ENCODE assay signal across 35 cellular contexts in genomic region chr19:32173836-32174235, GRCh38.
"Had no signal": no experiment of that assay in that cellular context is flagged by ENCODE, and none has a peak within 500 bp of the region (broad histone marks: within the 10 kb centered on the region; RNA-seq: fewer than 3 reads in every experiment).

No MANE protein-coding gene starts in this region.

- ATAC-seq: activated CD8-positive, alpha-beta T cell treated with anti-CD3 and anti-CD28 coated beads for 36 hours; activated naive CD4-positive, alpha-beta T cell treated with anti-CD3 and anti-CD28 coated beads, Interleukin-2, amount 50 U/mL, for 72 hours; body of pancreas; PC-3; Right ventricle myocardium inferior had no signal

- H3K4me3 ChIP-seq: adrenal gland, body of pancreas, breast epithelium, Peyer's patch had no signal

- H3K27ac Mint-ChIP-seq: activated B cell treated with CpG ODN at 0.5 μM for 24 hours; activated CD8-positive, alpha-beta T cell treated with anti-CD3 and anti-CD28 coated beads for 36 hours; activated naive CD4-positive, alpha-beta T cell treated with anti-CD3 and anti-CD28 coated beads for 36 hours; activated naive CD4-positive, alpha-beta T cell treated with anti-CD3 and anti-CD28 coated beads, Interleukin-2, amount 50 U/mL, for 72 hours; activated T-cell treated with anti-CD3 and anti-CD28 coated beads, Interleukin-2, amount 50 U/mL, for 24 hours; activated T-helper 1 cell treated with anti-CD3 and anti-CD28 coated beads, Interleukin-12 subunit alpha, Interleukin-12 subunit beta, Interleukin-2, Interleukin-4 antibody, amounts not matched to agents 30 ng/mL and 10 ng/mL and 1 ng/mL, durations not matched to agents 14 hours and 24 hours and 36 hours had no signal

- H3K4me1 Mint-ChIP-seq: activated B cell treated with CpG ODN at 0.5 μM for 24 hours had no signal

- H3K27me3 Mint-ChIP-seq: activated B cell treated with CpG ODN at 0.5 μM for 24 hours; activated T-cell treated with anti-CD3 and anti-CD28 coated beads, Interleukin-2, amount 50 U/mL, for 24 hours had no signal

- H3K9me3 Mint-ChIP-seq: activated CD8-positive, alpha-beta T cell treated with anti-CD3 and anti-CD28 coated beads for 36 hours; activated naive CD4-positive, alpha-beta T cell treated with anti-CD3 and anti-CD28 coated beads, Interleukin-2, amount 50 U/mL, for 72 hours; activated T-cell treated with anti-CD3 and anti-CD28 coated beads, Interleukin-2, amount 50 U/mL, for 24 hours; activated T-helper 1 cell treated with anti-CD3 and anti-CD28 coated beads, Interleukin-12 subunit alpha, Interleukin-12 subunit beta, Interleukin-2, Interleukin-4 antibody, amounts not matched to agents 30 ng/mL and 10 ng/mL and 1 ng/mL, durations not matched to agents 14 hours and 24 hours and 36 hours had no signal

- DNase-seq: activated B cell treated with CpG ODN at 0.5 μM for 24 hours; activated CD4-positive, alpha-beta T cell treated with anti-CD3 and anti-CD28 coated beads for 4 hours; activated CD4-positive, CD25-positive, alpha-beta regulatory T cell treated with anti-CD3 and anti-CD28 coated beads, Interleukin-2, amount 50 U/mL, for 72 hours; activated CD8-positive, alpha-beta T cell treated with anti-CD3 and anti-CD28 coated beads for 36 hours; activated gamma-delta T cell treated with Interleukin-2 at 50 U/mL for 16 hours; activated naive CD4-positive, alpha-beta T cell treated with anti-CD3 and anti-CD28 coated beads for 36 hours; activated T-cell treated with anti-CD3 and anti-CD28 coated beads, Interleukin-2, amount 50 U/mL, for 24 hours; body of pancreas; Karpas-422; KBM-7; NCI-H1048; NCI-H1105 treated with DMSO at 0.1 percent for 48 hours; NCI-H1436; NCI-H1694 treated with DMSO at 0.1 percent for 48 hours; NCI-H2029; NCI-H2107; NCI-H2171; NCI-H510A; NCI-H526; NCI-H748 treated with DMSO at 0.1 percent for 48 hours; NK-92 treated with Interleukin-12 subunit alpha and Interleukin-12 subunit beta, amount 100 ng/mL, for 24 hours; PC-3; Peyer's patch; SIG-M5; SW 1271; T-helper 1 cell; T-helper 2 cell; T-helper 9 cell had no signal

- H3K27ac ChIP-seq: adrenal gland, body of pancreas, breast epithelium, Peyer's patch, RWPE1, VCaP had no signal

- H3K36me3 Mint-ChIP-seq: activated naive CD4-positive, alpha-beta T cell treated with anti-CD3 and anti-CD28 coated beads, Interleukin-2, amount 50 U/mL, for 72 hours had no signal

- H3K4me3 Mint-ChIP-seq: activated B cell treated with CpG ODN at 0.5 μM for 24 hours; activated CD8-positive, alpha-beta T cell treated with anti-CD3 and anti-CD28 coated beads for 36 hours; activated naive CD4-positive, alpha-beta T cell treated with anti-CD3 and anti-CD28 coated beads for 36 hours; activated T-cell treated with anti-CD3 and anti-CD28 coated beads, Interleukin-2, amount 50 U/mL, for 24 hours; activated T-helper 1 cell treated with anti-CD3 and anti-CD28 coated beads, Interleukin-12 subunit alpha, Interleukin-12 subunit beta, Interleukin-2, Interleukin-4 antibody, amounts not matched to agents 30 ng/mL and 10 ng/mL and 1 ng/mL, durations not matched to agents 14 hours and 24 hours and 36 hours had no signal
